In the genomic region with DNA sequence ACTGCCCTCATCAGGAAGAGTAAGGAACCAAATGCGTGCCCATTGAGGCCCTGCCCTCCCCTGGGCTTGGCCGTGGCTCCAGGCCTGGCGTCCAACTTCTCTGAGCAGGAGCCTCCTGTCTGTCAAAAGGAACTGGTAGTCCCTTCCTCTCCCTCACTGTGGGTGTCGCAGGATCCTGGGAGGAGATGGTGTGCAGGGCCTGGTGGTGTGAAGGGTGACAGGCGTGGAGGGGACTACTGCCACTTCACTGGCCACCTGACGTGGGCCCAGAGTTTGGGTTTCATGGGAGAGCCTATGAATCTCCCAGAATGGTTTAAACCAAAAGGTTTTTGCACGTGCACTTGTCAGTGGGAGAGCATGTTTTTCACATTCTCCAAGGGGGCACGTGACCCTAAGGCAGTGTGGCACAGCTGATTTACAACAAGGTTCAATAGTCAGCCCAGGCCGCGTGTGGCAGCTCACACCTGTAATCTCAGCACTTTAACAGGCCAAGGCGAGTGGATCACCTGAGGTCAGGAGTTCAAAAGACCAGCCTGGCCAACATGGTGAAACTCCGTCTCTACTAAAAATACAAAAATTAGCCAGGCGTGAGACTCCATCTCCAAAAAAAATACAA, we compare ENCODE assay signal across 2 cellular contexts.
A peak's percentile ranks its signal among the peaks of the same experiment; 100 is the strongest.
TF ChIP-seq lines count a peak whose summit lies in the region.

No MANE protein-coding gene starts in this region.

TF ChIP-seq in liver, 16 proteins besides CTCF, POLR2A, EP300 and RAD21:
- TF ChIP-seq MAX (IDR thresholded peaks at IDR 0.05) (no peak), GABPA (IDR thresholded peaks at IDR 0.05 in 1 of 2, conservative IDR thresholded peaks at IDR 0.05 in 1 of 2) (no peak), HNF4A (conservative IDR thresholded peaks at IDR 0.05) (peak; percentile 11 to 21), HNF4G (IDR thresholded peaks at IDR 0.05) (no peak), NR2F2 (IDR thresholded peaks at IDR 0.05) (no peak), YY1 (IDR thresholded peaks at IDR 0.05) (no peak), FOXA2 (IDR thresholded peaks at IDR 0.05) (no peak), RXRA (IDR thresholded peaks at IDR 0.05) (peak; percentile 30 to 38), FOXA1 (IDR thresholded peaks at IDR 0.05) (no peak), TAF1 (conservative IDR thresholded peaks at IDR 0.05) (no peak)
- TF ChIP-seq, protein P1, sequence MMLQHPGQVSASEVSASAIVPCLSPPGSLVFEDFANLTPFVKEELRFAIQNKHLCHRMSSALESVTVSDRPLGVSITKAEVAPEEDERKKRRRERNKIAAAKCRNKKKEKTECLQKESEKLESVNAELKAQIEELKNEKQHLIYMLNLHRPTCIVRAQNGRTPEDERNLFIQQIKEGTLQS (IDR thresholded peaks at IDR 0.05): no peak
- TF ChIP-seq, protein P2, sequence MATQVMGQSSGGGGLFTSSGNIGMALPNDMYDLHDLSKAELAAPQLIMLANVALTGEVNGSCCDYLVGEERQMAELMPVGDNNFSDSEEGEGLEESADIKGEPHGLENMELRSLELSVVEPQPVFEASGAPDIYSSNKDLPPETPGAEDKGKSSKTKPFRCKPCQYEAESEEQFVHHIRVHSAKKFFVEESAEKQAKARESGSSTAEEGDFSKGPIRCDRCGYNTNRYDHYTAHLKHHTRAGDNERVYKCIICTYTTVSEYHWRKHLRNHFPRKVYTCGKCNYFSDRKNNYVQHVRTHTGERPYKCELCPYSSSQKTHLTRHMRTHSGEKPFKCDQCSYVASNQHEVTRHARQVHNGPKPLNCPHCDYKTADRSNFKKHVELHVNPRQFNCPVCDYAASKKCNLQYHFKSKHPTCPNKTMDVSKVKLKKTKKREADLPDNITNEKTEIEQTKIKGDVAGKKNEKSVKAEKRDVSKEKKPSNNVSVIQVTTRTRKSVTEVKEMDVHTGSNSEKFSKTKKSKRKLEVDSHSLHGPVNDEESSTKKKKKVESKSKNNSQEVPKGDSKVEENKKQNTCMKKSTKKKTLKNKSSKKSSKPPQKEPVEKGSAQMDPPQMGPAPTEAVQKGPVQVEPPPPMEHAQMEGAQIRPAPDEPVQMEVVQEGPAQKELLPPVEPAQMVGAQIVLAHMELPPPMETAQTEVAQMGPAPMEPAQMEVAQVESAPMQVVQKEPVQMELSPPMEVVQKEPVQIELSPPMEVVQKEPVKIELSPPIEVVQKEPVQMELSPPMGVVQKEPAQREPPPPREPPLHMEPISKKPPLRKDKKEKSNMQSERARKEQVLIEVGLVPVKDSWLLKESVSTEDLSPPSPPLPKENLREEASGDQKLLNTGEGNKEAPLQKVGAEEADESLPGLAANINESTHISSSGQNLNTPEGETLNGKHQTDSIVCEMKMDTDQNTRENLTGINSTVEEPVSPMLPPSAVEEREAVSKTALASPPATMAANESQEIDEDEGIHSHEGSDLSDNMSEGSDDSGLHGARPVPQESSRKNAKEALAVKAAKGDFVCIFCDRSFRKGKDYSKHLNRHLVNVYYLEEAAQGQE (IDR thresholded peaks at IDR 0.05): no peak

TF ChIP-seq in HepG2, 621 proteins besides CTCF, POLR2A, EP300 and RAD21:
- TF ChIP-seq NFYB (CRISPR knock-in tag; IDR thresholded peaks at IDR 0.05): no peak
